In the genomic region with DNA sequence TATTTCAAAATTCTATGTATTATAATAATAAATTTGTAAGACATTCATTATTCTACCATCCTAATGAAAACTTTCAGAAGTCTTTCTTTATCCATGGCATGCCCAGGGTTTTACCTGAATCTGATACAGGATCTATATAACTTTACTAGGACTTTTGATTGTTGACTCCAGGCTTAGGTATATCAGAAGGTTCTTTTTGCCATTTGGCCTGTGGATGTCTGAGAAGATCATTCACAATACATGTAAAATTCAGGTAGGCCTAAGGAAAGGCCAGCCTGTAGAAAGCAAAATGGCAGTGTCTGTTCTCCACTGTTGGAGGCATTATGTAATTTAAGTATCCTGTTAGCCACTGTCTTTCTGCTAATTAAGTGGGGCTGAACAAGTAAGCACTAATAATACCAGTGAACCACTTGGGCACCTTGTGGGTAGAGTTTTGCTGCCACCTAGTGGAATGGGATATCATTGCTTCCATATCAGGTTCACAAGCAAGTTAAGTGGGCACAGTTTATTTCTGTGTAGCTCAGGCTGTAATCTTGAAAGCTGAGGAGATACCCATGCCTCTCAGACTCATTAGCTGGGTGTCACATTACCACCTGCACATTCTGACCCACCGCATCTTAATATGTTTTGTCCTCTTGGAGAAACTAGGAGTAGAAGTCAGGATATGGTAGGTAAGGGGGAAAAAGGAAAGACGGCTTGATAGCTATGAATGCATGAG, we compare ENCODE assay signal across 8 cellular contexts.
A peak's percentile ranks its signal among the peaks of the same experiment; 100 is the strongest.
DNase-seq lines count a peak whose midpoint lies in the region; FAIRE-seq and TF ChIP-seq lines count a peak whose summit lies in the region.

No MANE protein-coding gene starts in this region.

- H3K27ac Mint-ChIP-seq in osteocyte (ENCODE audit: unreplicated experiment): no peak overlapping the region
- peak overlapping the region; percentile 46 for H3K27ac Mint-ChIP-seq in type B pancreatic cell

- TF ChIP-seq CTCF in osteocyte (IDR thresholded peaks at IDR 0.05): peak; percentile 91
- TF ChIP-seq CTCF in type B pancreatic cell (conservative IDR thresholded peaks at IDR 0.05): peak; percentile 94

- peaks cover 21% of the 10 kb centered on the region for H3K36me3 ChIP-seq in MG63

- peak; percentile 90 for FAIRE-seq in H54 (lab: Jason Lieb, UNC)

- H3K4me3 Mint-ChIP-seq in osteocyte (ENCODE audit: unreplicated experiment) (no peak overlapping the region), type B pancreatic cell (no peak overlapping the region)

- H3K27me3 Mint-ChIP-seq in osteocyte (ENCODE audit: unreplicated experiment) (no peaks in the 10 kb centered on the region), type B pancreatic cell (no peaks in the 10 kb centered on the region)

- no peaks in the 10 kb centered on the region for H3K27me3 ChIP-seq in MG63

- DNase-seq in EL: peak; percentile 74
- DNase-seq in H54 (ENCODE audit: insufficient read length, low spot score): peak; percentile 26
- peak; percentile 38 for DNase-seq in MG63
- peak; percentile 16 for DNase-seq in SIG-M5 (lab: John Stamatoyannopoulos, UW)
- DNase-seq in activated effector memory CD4-positive, alpha-beta T cell treated with anti-CD3 and anti-CD28 coated beads, Interleukin-2, amount 50 U/mL, for 16 hours: peak; percentile 81
- peak; percentile 61 for DNase-seq in foreskin melanocyte
- no peak for DNase-seq in osteocyte (ENCODE audit: extremely low spot score, unreplicated experiment)
- DNase-seq in type B pancreatic cell (ENCODE audit: extremely low spot score, unreplicated experiment): no peak

- H3K9me3 Mint-ChIP-seq in osteocyte (ENCODE audit: unreplicated experiment) (no peaks in the 10 kb centered on the region), type B pancreatic cell (no peaks in the 10 kb centered on the region)

- H3K4me1 Mint-ChIP-seq in osteocyte (ENCODE audit: unreplicated experiment) (peaks cover 2% of the 10 kb centered on the region), type B pancreatic cell (ENCODE audit: unreplicated experiment) (peaks cover 3% of the 10 kb centered on the region)

- peaks cover 24% of the 10 kb centered on the region for H3K36me3 Mint-ChIP-seq in osteocyte (ENCODE audit: unreplicated experiment)
- no peaks in the 10 kb centered on the region for H3K36me3 Mint-ChIP-seq in type B pancreatic cell

- no peak for TF ChIP-seq POLR2A in H54 (IDR thresholded peaks at IDR 0.05; ENCODE audit: low read depth, low read length)

- H3K4me3 ChIP-seq in MG63: no peak overlapping the region

- no peaks in the 10 kb centered on the region for H3K9me3 ChIP-seq in MG63

Comparison
In these comparisons a context has a peak if more than half of its experiments do, and no peak if none do; other contexts are left out.
1. DNase-seq: peak in EL (single experiment), H54 (single experiment), MG63 (single experiment), SIG-M5 (single experiment), activated effector memory CD4-positive, alpha-beta T cell treated with anti-CD3 and anti-CD28 coated beads, Interleukin-2, amount 50 U/mL, for 16 hours (single experiment) and foreskin melanocyte (single experiment); none in osteocyte (single experiment) and type B pancreatic cell (single experiment).